Comparison of ENCODE assay signal across 8 cellular contexts in genomic region chr1:8409107-8409506, GRCh38.
DNase-seq lines count a peak whose midpoint lies in the region; ATAC-seq and TF ChIP-seq lines count a peak whose summit lies in the region.

No MANE protein-coding gene starts in this region.

- 11% methylated on average over 6 of the region's 6 CpGs for WGBS in liver
- WGBS in thymus = 17% methylated on average over 6 of the region's 6 CpGs

- H3K27ac ChIP-seq in liver (ENCODE audit: low read depth in 1 of 2, low read length in 2 of 2) (peak overlapping the region; percentile 72 to 78), thymus (ENCODE audit: low read depth) (peak overlapping the region; percentile 56)

- peak; percentile 55 to 73 for TF ChIP-seq RAD21 in liver (IDR thresholded peaks at IDR 0.05)

- H3K36me3 ChIP-seq in liver (ENCODE audit: control insufficient read depth in 4 of 4, insufficient read depth in 3 of 4, low read depth in 1 of 4, low read length in 3 of 4) (peaks cover 0 to 6% (median 4%) of the 10 kb centered on the region in 4 donors), thymus (ENCODE audit: control insufficient read depth, insufficient read depth) (peaks cover 19% of the 10 kb centered on the region)

- intact Hi-C loops in posterior cingulate gyrus (cut with DNase I) = no loop called here

- H3K9me3 ChIP-seq in liver (ENCODE audit: control insufficient read depth in 4 of 4, low read length in 3 of 4) = no peaks in the 10 kb centered on the region
- no peaks in the 10 kb centered on the region for H3K9me3 ChIP-seq in thymus (ENCODE audit: control insufficient read depth)

- TF ChIP-seq CTCF in GM12864 (IDR thresholded peaks at IDR 0.05; ENCODE audit: low read depth, low read length, missing control alignments) (peak; percentile 54), choroid plexus epithelial cell (conservative IDR thresholded peaks at IDR 0.05; ENCODE audit: low read depth, low read length) (peak; percentile 74), liver (IDR thresholded peaks at IDR 0.05; ENCODE audit: low read depth, low read length, missing input control) (peak; percentile 44)

- H3K27me3 ChIP-seq in liver (ENCODE audit: control insufficient read depth in 4 of 4, insufficient read depth in 4 of 4, low read length in 3 of 4) = no peaks in the 10 kb centered on the region
- no peaks in the 10 kb centered on the region for H3K27me3 ChIP-seq in thymus (ENCODE audit: control insufficient read depth, insufficient read depth)

- no peak overlapping the region for H3K4me3 ChIP-seq in GM12864 (ENCODE audit: low read depth, low read length)
- H3K4me3 ChIP-seq in choroid plexus epithelial cell (ENCODE audit: low read depth, low read length) = no peak overlapping the region
- H3K4me3 ChIP-seq in liver (ENCODE audit: low read depth in 1 of 3, low read length in 3 of 3) = no peak overlapping the region
- no peak overlapping the region for H3K4me3 ChIP-seq in thymus (ENCODE audit: low read length)

- H3K4me1 ChIP-seq in liver (ENCODE audit: control insufficient read depth in 4 of 4, insufficient read depth in 4 of 4, low read length in 3 of 4) = peaks cover 14 to 64% (median 55%) of the 10 kb centered on the region in 4 donors
- peaks cover 5% of the 10 kb centered on the region for H3K4me1 ChIP-seq in thymus (ENCODE audit: control insufficient read depth, insufficient read depth, low read length)

- DNase-seq in GM12864 (ENCODE audit: low read depth) = no peak
- peak; percentile 53 for DNase-seq in NCI-H510A treated with DMSO at 0.1 percent for 48 hours (lab: John Stamatoyannopoulos, UW)
- DNase-seq in choroid plexus epithelial cell (ENCODE audit: low read depth) = peak; percentile 83
- no peak for DNase-seq in NCI-H1436 treated with DMSO at 0.1 percent for 48 hours (lab: John Stamatoyannopoulos, UW)
- no peak for DNase-seq in posterior cingulate gyrus

- no peak overlapping the region for H3K9ac ChIP-seq in liver (ENCODE audit: low read depth in 1 of 2, low read length in 2 of 2)

- no peak for ATAC-seq in HG03045 (IDR thresholded peaks at IDR 0.05; ENCODE audit: unreplicated experiment)

TF ChIP-seq in liver, 16 proteins besides CTCF, POLR2A, EP300 and RAD21:
- no peak for TF ChIP-seq NR2F2 (IDR thresholded peaks at IDR 0.05)
- TF ChIP-seq EGR1 (IDR thresholded peaks at IDR 0.05; ENCODE audit: low read depth in 2 of 2) = no peak

Comparison
In these comparisons a context has a peak if more than half of its experiments do, and no peak if none do; other contexts are left out.
1. DNase-seq: peak in NCI-H510A treated with DMSO at 0.1 percent for 48 hours (single experiment) and choroid plexus epithelial cell (single experiment); none in GM12864 (single experiment), NCI-H1436 treated with DMSO at 0.1 percent for 48 hours (single experiment) and posterior cingulate gyrus (0 of 10).
2. Peak in every context shown above with its lines, with median percentiles within 50 percentile points of each other: CTCF ChIP-seq.